8 cellular contexts compared by ENCODE assay signal in the genomic region with DNA sequence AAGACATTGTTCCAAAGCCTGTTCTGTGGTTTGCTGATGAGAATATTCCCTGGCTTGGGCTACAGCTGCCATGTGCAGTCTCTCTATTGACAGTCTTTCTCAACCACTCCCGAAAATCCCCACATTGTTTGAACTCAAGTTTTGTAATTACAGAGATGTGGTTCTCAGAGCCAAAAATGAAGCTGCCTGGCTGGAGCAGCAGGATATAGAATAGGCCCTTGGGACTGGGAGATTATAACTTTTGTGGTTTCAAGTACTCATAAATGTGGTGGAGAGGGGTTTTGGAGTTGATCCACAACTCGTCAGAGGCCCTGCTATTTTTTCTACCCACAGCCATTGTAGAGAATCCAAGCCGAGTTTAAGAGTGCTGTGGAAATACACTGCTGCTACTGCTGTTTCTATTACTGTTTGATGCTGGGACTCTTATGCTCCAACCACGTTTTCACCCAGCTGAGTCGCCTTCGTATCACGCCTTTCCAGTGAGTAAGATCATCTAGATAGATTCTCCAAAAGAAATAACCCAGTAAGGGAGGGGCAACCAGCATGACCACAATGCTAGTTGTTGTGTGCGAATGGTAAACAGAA. TPM values are rescaled to one million over a fixed set of nuclear protein-coding genes. Genes with fewer than 3 reads are reported as not detected.
DNase-seq lines count a peak whose midpoint lies in the region.

No MANE protein-coding gene starts in this region.

- H3K27ac ChIP-seq in caudate nucleus (ENCODE audit: low read depth, low read length) = no peak overlapping the region

- DNase-seq in activated CD4-positive, alpha-beta T cell treated with anti-CD3 and anti-CD28 coated beads, Interleukin-2, amount 50 U/mL, for 48 hours = peak; percentile 1 to 14
- no peak for DNase-seq in activated CD4-positive, alpha-beta T cell treated with anti-CD3 and anti-CD28 coated beads for 1 hour
- DNase-seq in NCI-H69 (lab: John Stamatoyannopoulos, UW) (peak; percentile 90), fibroblast of gingiva (ENCODE audit: low read depth) (peak; percentile 97), mesenteric fat pad (ENCODE audit: low spot score) (no peak), hippocampal formation (lab: John Stamatoyannopoulos, UW) (no peak), caudate nucleus (lab: John Stamatoyannopoulos, UW) (no peak)

- peak overlapping the region; percentile 83 for H3K27ac Mint-ChIP-seq in stimulated activated naive CD8-positive, alpha-beta T cell treated with anti-CD3 and anti-CD28 coated beads, Interleukin-15, Interleukin-2, amounts not matched to agents 100 ng/mL and 50 ng/mL, for 24 hours

- no peaks in the 10 kb centered on the region for H3K9me3 Mint-ChIP-seq in stimulated activated naive CD8-positive, alpha-beta T cell treated with anti-CD3 and anti-CD28 coated beads, Interleukin-15, Interleukin-2, amounts not matched to agents 100 ng/mL and 50 ng/mL, for 24 hours

- peaks cover 52% of the 10 kb centered on the region for H3K4me1 Mint-ChIP-seq in stimulated activated naive CD8-positive, alpha-beta T cell treated with anti-CD3 and anti-CD28 coated beads, Interleukin-15, Interleukin-2, amounts not matched to agents 100 ng/mL and 50 ng/mL, for 24 hours (ENCODE audit: low read depth)

- no peaks in the 10 kb centered on the region for H3K36me3 Mint-ChIP-seq in stimulated activated naive CD8-positive, alpha-beta T cell treated with anti-CD3 and anti-CD28 coated beads, Interleukin-15, Interleukin-2, amounts not matched to agents 100 ng/mL and 50 ng/mL, for 24 hours (ENCODE audit: low read depth)

- H3K4me3 Mint-ChIP-seq in stimulated activated naive CD8-positive, alpha-beta T cell treated with anti-CD3 and anti-CD28 coated beads, Interleukin-15, Interleukin-2, amounts not matched to agents 100 ng/mL and 50 ng/mL, for 24 hours = peak overlapping the region; percentile 20

- no peaks in the 10 kb centered on the region for H3K27me3 Mint-ChIP-seq in stimulated activated naive CD8-positive, alpha-beta T cell treated with anti-CD3 and anti-CD28 coated beads, Interleukin-15, Interleukin-2, amounts not matched to agents 100 ng/mL and 50 ng/mL, for 24 hours

RNA-seq across cellular contexts. Expression of gene ATXN3L, which starts 57.1 kb away (rescaled TPM):
- not detected for total RNA-seq in mesenteric fat pad

Comparison
In these comparisons a context has a peak if more than half of its experiments do, and no peak if none do; other contexts are left out.
1. DNase-seq: peak in activated CD4-positive, alpha-beta T cell treated with anti-CD3 and anti-CD28 coated beads, Interleukin-2, amount 50 U/mL, for 48 hours (2 of 2), NCI-H69 (single experiment) and fibroblast of gingiva (single experiment); none in activated CD4-positive, alpha-beta T cell treated with anti-CD3 and anti-CD28 coated beads for 1 hour (single experiment), mesenteric fat pad (single experiment), hippocampal formation (0 of 2) and caudate nucleus (0 of 61).